In genomic region chr17:68600123-68600880, GRCh38 we compare ENCODE assay signal across 1 cellular context.
TF ChIP-seq lines count a peak whose summit lies in the region.

No MANE protein-coding gene starts in this region.

TF ChIP-seq in HepG2, 621 proteins besides CTCF, POLR2A, EP300 and RAD21 (continued from another document and continues in another):
- no peak for TF ChIP-seq AKNA (CRISPR knock-in tag; IDR thresholded peaks at IDR 0.05; ENCODE audit: borderline replicate concordance)
- 0 out of 2 replicates have a peak, but pooled peaks have one; percentile 48 for TF ChIP-seq ZFAT (CRISPR knock-in tag; conservative IDR thresholded peaks at IDR 0.05)
- TF ChIP-seq NFAT5 (CRISPR knock-in tag; IDR thresholded peaks at IDR 0.05), result no peak; the same call in 1 of the 2 replicates
- TF ChIP-seq PHF21A (CRISPR knock-in tag; IDR thresholded peaks at IDR 0.05), result peak; percentile 31
- TF ChIP-seq PREB (CRISPR knock-in tag; IDR thresholded peaks at IDR 0.05), result peak; percentile 83; the same call in 1 of the 2 replicates
- peak; percentile 94; the same call in 1 of the 2 replicates for TF ChIP-seq SNAI1 (CRISPR knock-in tag; IDR thresholded peaks at IDR 0.05; ENCODE audit: borderline replicate concordance)
- no peak for TF ChIP-seq ZNF674 (CRISPR knock-in tag; IDR thresholded peaks at IDR 0.05; ENCODE audit: low read depth)
- peak; percentile 78; the same call in 1 of the 2 replicates for TF ChIP-seq BCL3 (CRISPR knock-in tag; IDR thresholded peaks at IDR 0.05)
- no peak for TF ChIP-seq ZNF180 (CRISPR knock-in tag; IDR thresholded peaks at IDR 0.05; ENCODE audit: borderline replicate concordance, low read depth)
- TF ChIP-seq TEAD2 (CRISPR knock-in tag; IDR thresholded peaks at IDR 0.05), result no peak
- TF ChIP-seq HINFP (CRISPR knock-in tag; IDR thresholded peaks at IDR 0.05; ENCODE audit: low read depth), result no peak
- peak; percentile 47; the same call in 1 of the 2 replicates for TF ChIP-seq ZNF350 (CRISPR knock-in tag; IDR thresholded peaks at IDR 0.05; ENCODE audit: borderline replicate concordance, low read depth)
- TF ChIP-seq SMYD3 (CRISPR knock-in tag; IDR thresholded peaks at IDR 0.05), result no peak
- TF ChIP-seq THAP8 (CRISPR knock-in tag; IDR thresholded peaks at IDR 0.05; ENCODE audit: borderline replicate concordance), result no peak
- TF ChIP-seq PPARG (CRISPR knock-in tag; conservative IDR thresholded peaks at IDR 0.05), result peak; percentile 14; the same call in 1 of the 2 replicates
- TF ChIP-seq ZNF713 (CRISPR knock-in tag; IDR thresholded peaks at IDR 0.05), result no peak; the same call in none of the 2 replicates
- TF ChIP-seq KLF11 (CRISPR knock-in tag; IDR thresholded peaks at IDR 0.05), result 0 out of 2 replicates have a peak, but pooled peaks have one; percentile 31
- TF ChIP-seq JUND (CRISPR knock-in tag; IDR thresholded peaks at IDR 0.05), result no peak
- TF ChIP-seq HMG20A (CRISPR knock-in tag; IDR thresholded peaks at IDR 0.05; ENCODE audit: borderline replicate concordance), result peak; percentile 30; the same call in 1 of the 2 replicates
- TF ChIP-seq FLYWCH1 (CRISPR knock-in tag; IDR thresholded peaks at IDR 0.05), result no peak
- no peak for TF ChIP-seq ZNF326 (CRISPR knock-in tag; IDR thresholded peaks at IDR 0.05; ENCODE audit: borderline replicate concordance)
- no peak; the same call in 1 of the 2 replicates for TF ChIP-seq ZNF652 (CRISPR knock-in tag; IDR thresholded peaks at IDR 0.05; ENCODE audit: borderline replicate concordance, low read depth)
- no peak for TF ChIP-seq ZBTB37 (CRISPR knock-in tag; IDR thresholded peaks at IDR 0.05)
- TF ChIP-seq ZBTB21 (CRISPR knock-in tag; IDR thresholded peaks at IDR 0.05), result no peak
- TF ChIP-seq ETS1 (CRISPR knock-in tag; IDR thresholded peaks at IDR 0.05), result no peak
- TF ChIP-seq ZNF362 (CRISPR knock-in tag; IDR thresholded peaks at IDR 0.05; ENCODE audit: borderline replicate concordance), result no peak
- TF ChIP-seq HNRNPL (IDR thresholded peaks at IDR 0.05; ENCODE audit: low read depth, low read length), result no peak
- peak; percentile 42; the same call in 1 of the 2 replicates for TF ChIP-seq FOXO1 (CRISPR knock-in tag; IDR thresholded peaks at IDR 0.05)
- TF ChIP-seq ZSCAN30 (CRISPR knock-in tag; IDR thresholded peaks at IDR 0.05), result peak; percentile 95; the same call in 1 of the 2 replicates
- TF ChIP-seq ZNF619 (CRISPR knock-in tag; IDR thresholded peaks at IDR 0.05), result 0 out of 2 replicates have a peak, but pooled peaks have one; percentile 70
- TF ChIP-seq ARID5B (CRISPR knock-in tag; IDR thresholded peaks at IDR 0.05), result peak; percentile 60; the same call in 1 of the 2 replicates
